Comparison of ENCODE assay signal across 1 cellular context in the genomic region with DNA sequence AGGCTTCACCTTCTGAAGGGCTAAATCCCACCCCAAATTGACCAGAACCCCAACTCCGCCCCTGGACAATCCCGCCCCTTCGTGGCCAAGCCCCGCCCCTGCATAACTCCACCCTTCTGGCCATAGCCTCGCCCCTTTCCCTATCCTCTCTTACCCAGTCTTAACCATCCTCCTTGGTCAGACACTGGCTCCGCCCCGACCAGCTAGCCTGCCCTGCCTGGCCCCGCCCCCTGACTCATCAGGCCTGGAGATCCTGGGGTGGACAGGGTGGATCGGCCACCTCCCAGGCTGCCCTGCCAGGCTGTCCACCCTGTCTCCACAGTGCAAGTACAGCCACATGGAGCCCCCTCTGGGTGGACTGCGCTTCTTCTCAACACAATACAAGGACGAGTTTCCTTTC.
TF ChIP-seq lines count a peak whose summit lies in the region.

No MANE protein-coding gene starts in this region.

TF ChIP-seq in IMR-90, 13 proteins besides CTCF, POLR2A, EP300 and RAD21 (continued from another document):
- TF ChIP-seq, protein P1, sequence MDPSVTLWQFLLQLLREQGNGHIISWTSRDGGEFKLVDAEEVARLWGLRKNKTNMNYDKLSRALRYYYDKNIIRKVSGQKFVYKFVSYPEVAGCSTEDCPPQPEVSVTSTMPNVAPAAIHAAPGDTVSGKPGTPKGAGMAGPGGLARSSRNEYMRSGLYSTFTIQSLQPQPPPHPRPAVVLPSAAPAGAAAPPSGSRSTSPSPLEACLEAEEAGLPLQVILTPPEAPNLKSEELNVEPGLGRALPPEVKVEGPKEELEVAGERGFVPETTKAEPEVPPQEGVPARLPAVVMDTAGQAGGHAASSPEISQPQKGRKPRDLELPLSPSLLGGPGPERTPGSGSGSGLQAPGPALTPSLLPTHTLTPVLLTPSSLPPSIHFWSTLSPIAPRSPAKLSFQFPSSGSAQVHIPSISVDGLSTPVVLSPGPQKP (IDR thresholded peaks at IDR 0.05; ENCODE audit: borderline replicate concordance, low read depth, low read length), result no peak
- TF ChIP-seq RCOR1 (IDR thresholded peaks at IDR 0.05; ENCODE audit: insufficient replicate concordance, low read length) (no peak), MAFK (IDR thresholded peaks at IDR 0.05; ENCODE audit: low read depth, low read length) (no peak), SMC3 (IDR thresholded peaks at IDR 0.05; ENCODE audit: low read depth, low read length) (no peak)
